ENCODE assay signal across 8 cellular contexts in genomic region chr20:21125072-21125848, GRCh38. TPM values are rescaled to one million over a fixed set of nuclear protein-coding genes. Genes with fewer than 3 reads are reported as not detected.
DNase-seq lines count a peak whose midpoint lies in the region; ATAC-seq, FAIRE-seq and TF ChIP-seq lines count a peak whose summit lies in the region.

No MANE protein-coding gene starts in this region.

- peak overlapping the region; percentile 64 for H3K4me3 ChIP-seq in HUES48 (ENCODE audit: low read depth, low read length)
- H3K4me3 ChIP-seq in ectodermal cell (ENCODE audit: insufficient read depth, low read depth, low read length): peak overlapping the region; percentile 94
- H3K4me3 ChIP-seq in upper lobe of left lung: peak overlapping the region; percentile 34 to 92 (median 85)

- peaks cover 8% of the 10 kb centered on the region for H3K27me3 Mint-ChIP-seq in mesothelial cell of epicardium (ENCODE audit: low read depth)

- H3K9me3 ChIP-seq in HUES48 (ENCODE audit: control insufficient read depth, insufficient read depth, low read length) (0 out of 2 replicates have a peak, but pooled peaks cover 3% of the 10 kb centered on the region), ectodermal cell (ENCODE audit: control insufficient read depth, low read length) (no peaks in the 10 kb centered on the region), upper lobe of left lung (no peaks in the 10 kb centered on the region)

- peaks cover 5% of the 10 kb centered on the region for H3K9me3 Mint-ChIP-seq in mesothelial cell of epicardium

- WGBS in ectodermal cell, 2 experiments: 13 to 14% methylated on average over 25 of the region's 25 CpGs
- WGBS in upper lobe of left lung, 2 donors: 5 to 6% methylated on average over 23 to 25 of the region's 25 CpGs

- H3K4me3 Mint-ChIP-seq in mesothelial cell of epicardium: peak overlapping the region; percentile 79

- H3K27ac Mint-ChIP-seq in mesothelial cell of epicardium: peak overlapping the region; percentile 86

- H3K27me3 ChIP-seq in HUES48 (ENCODE audit: control insufficient read depth, insufficient read depth, low read length): no peaks in the 10 kb centered on the region
- H3K27me3 ChIP-seq in ectodermal cell (ENCODE audit: control insufficient read depth, insufficient read depth, low read length, poor library complexity, severe bottlenecking): peaks cover 15% of the 10 kb centered on the region
- H3K27me3 ChIP-seq in upper lobe of left lung: no peaks in the 10 kb centered on the region

- H3K36me3 Mint-ChIP-seq in mesothelial cell of epicardium: no peaks in the 10 kb centered on the region

- no peak for TF ChIP-seq CTCF in mesothelial cell of epicardium (IDR thresholded peaks at IDR 0.05; ENCODE audit: unreplicated experiment)
- TF ChIP-seq CTCF in upper lobe of left lung (IDR thresholded peaks at IDR 0.05): peak in 2 of 6 experiments; percentile 6 to 22

- peak; percentile 57 for DNase-seq in EL
- DNase-seq in RCC 7860 (ENCODE audit: low spot score): peak; percentile 23
- DNase-seq in mesothelial cell of epicardium (ENCODE audit: low spot score in 2 of 2, unreplicated experiment in 2 of 2): no peak
- DNase-seq in upper lobe of left lung: peak in 1 of 2 donors; percentile 33
- no peak for DNase-seq in GF-D8 (lab: John Stamatoyannopoulos, UW)

- TF ChIP-seq EP300 in upper lobe of left lung (IDR thresholded peaks at IDR 0.05): no peak

- TF ChIP-seq POLR2A in upper lobe of left lung (IDR thresholded peaks at IDR 0.05): no peak

- H3K4me1 Mint-ChIP-seq in mesothelial cell of epicardium: peaks cover 11% of the 10 kb centered on the region

- H3K9ac ChIP-seq in HUES48 (ENCODE audit: low read depth, low read length): 0 out of 2 replicates have a peak overlapping the region, but pooled peaks have one; percentile 29

- H3K27ac ChIP-seq in HUES48 (ENCODE audit: low read depth, low read length) (peak overlapping the region; percentile 35), ectodermal cell (ENCODE audit: insufficient read depth, low read depth, low read length, poor library complexity, severe bottlenecking) (no peak overlapping the region), upper lobe of left lung (peak overlapping the region; percentile 20 to 91 (median 66))

- ATAC-seq in GM21576 (IDR thresholded peaks at IDR 0.05; ENCODE audit: unreplicated experiment) (peak; percentile 5), upper lobe of left lung (ENCODE audit: low FRiP score in 2 of 2) (peak; percentile 66 to 67)

- H3K4me1 ChIP-seq in HUES48 (ENCODE audit: control insufficient read depth, insufficient read depth, low read length): peaks cover 24% of the 10 kb centered on the region
- H3K4me1 ChIP-seq in ectodermal cell (ENCODE audit: control insufficient read depth, insufficient read depth, low read length): peaks cover 9% of the 10 kb centered on the region
- peaks cover 3 to 10% (median 6%) of the 10 kb centered on the region in 4 donors for H3K4me1 ChIP-seq in upper lobe of left lung

- H3K36me3 ChIP-seq in HUES48 (ENCODE audit: control insufficient read depth, insufficient read depth, low read length): no peaks in the 10 kb centered on the region
- no peaks in the 10 kb centered on the region for H3K36me3 ChIP-seq in ectodermal cell (ENCODE audit: control insufficient read depth, insufficient read depth, low read length)
- H3K36me3 ChIP-seq in upper lobe of left lung: no peaks in the 10 kb centered on the region

- no peak for FAIRE-seq in RCC 7860 (lab: Jason Lieb, UNC)

RNA-seq across cellular contexts. Expression of gene KIZ, which starts 0.6 kb away (rescaled TPM):
- 19.3 TPM for polyA plus RNA-seq in ectodermal cell (2013, experiment 1 of 4)
- polyA plus RNA-seq in ectodermal cell (2013, experiment 2 of 4): 21.7 TPM
- 23.9 TPM for polyA plus RNA-seq in ectodermal cell (2013, experiment 3 of 4)
- 24.8 TPM for polyA plus RNA-seq in ectodermal cell (2013, experiment 4 of 4)
- 21.1 to 31.3 TPM (median 21.7 TPM) in 3 replicates for total RNA-seq in mesothelial cell of epicardium
- 10 to 100 TPM in 5 of 6 donors, 1 to 10 TPM in 1; 7.9 to 29.3 (median 15.2) TPM for total RNA-seq in upper lobe of left lung

RNA-seq across cellular contexts. Expression of gene LINC00237, which starts 19.1 kb away (rescaled TPM):
- polyA plus RNA-seq in ectodermal cell (2013, experiment 1 of 4): not detected
- not detected for polyA plus RNA-seq in ectodermal cell (2013, experiment 2 of 4)
- not detected for polyA plus RNA-seq in ectodermal cell (2013, experiment 3 of 4)
- polyA plus RNA-seq in ectodermal cell (2013, experiment 4 of 4): not detected
- total RNA-seq in mesothelial cell of epicardium: not detected in 3 replicates
- not detected for total RNA-seq in upper lobe of left lung

Comparison
In these comparisons a context has a peak if more than half of its experiments do, and no peak if none do; other contexts are left out.
1. DNase-seq: peak in EL (single experiment) and RCC 7860 (single experiment); none in mesothelial cell of epicardium (0 of 2) and GF-D8 (single experiment).
2. Peak in every context shown above with its lines, with median percentiles within 50 percentile points of each other: H3K4me3 ChIP-seq.